Comparison of ENCODE assay signal across 9 cellular contexts in genomic region chr3:157354722-157355121, GRCh38.
DNase-seq lines count a peak whose midpoint lies in the region; ATAC-seq and TF ChIP-seq lines count a peak whose summit lies in the region.
"Had no signal": no experiment of that assay in that cellular context is flagged by ENCODE, and none has a peak within 500 bp of the region (broad histone marks: within the 10 kb centered on the region; RNA-seq: fewer than 3 reads in every experiment).

No MANE protein-coding gene starts in this region.

- H3K9ac ChIP-seq in endodermal cell (ENCODE audit: extremely low read depth, low read length, poor library complexity, severe bottlenecking): no peak overlapping the region

- no peaks in the 10 kb centered on the region for H3K27me3 ChIP-seq in endodermal cell (ENCODE audit: control insufficient read depth, insufficient read depth, low read length, poor library complexity, severe bottlenecking)

- peaks cover 5% of the 10 kb centered on the region for H3K4me1 Mint-ChIP-seq in endodermal cell

- H3K36me3 ChIP-seq in endodermal cell (ENCODE audit: control insufficient read depth, insufficient read depth, low read length): no peaks in the 10 kb centered on the region
- H3K36me3 ChIP-seq: thoracic aorta had no signal

- no peaks in the 10 kb centered on the region for H3K9me3 Mint-ChIP-seq in endodermal cell

- TF ChIP-seq CTCF in 22Rv1 (IDR thresholded peaks at IDR 0.05) (peak; percentile 62), GM12874 (IDR thresholded peaks at IDR 0.05; ENCODE audit: insufficient read depth, low read depth, low read length) (peak; percentile 52; the same call in 1 of the 2 replicates), endodermal cell (conservative IDR thresholded peaks at IDR 0.05) (peak; percentile 81)

- no peaks in the 10 kb centered on the region for H3K4me1 ChIP-seq in endodermal cell (ENCODE audit: control insufficient read depth, insufficient read depth, low read length)

- no peaks in the 10 kb centered on the region for H3K36me3 Mint-ChIP-seq in endodermal cell (ENCODE audit: low read depth)

- 18% methylated on average over 1 of the region's 1 CpG; no CpG with 5 or more reads in 1 of the 2 experiments for WGBS in endodermal cell (ENCODE audit: insufficient coverage in 1 of 2, insufficient read length in 1 of 2), 2 experiments

- H3K9me3 ChIP-seq in endodermal cell (ENCODE audit: control insufficient read depth, low read length): no peaks in the 10 kb centered on the region
- H3K9me3 ChIP-seq: thoracic aorta had no signal

- H3K4me3 Mint-ChIP-seq in endodermal cell: no peak overlapping the region

- no peak for ATAC-seq in GM19455 (IDR thresholded peaks at IDR 0.05; ENCODE audit: unreplicated experiment)

- H3K4me3 ChIP-seq in endodermal cell (ENCODE audit: low read length): no peak overlapping the region
- H3K4me3 ChIP-seq: thoracic aorta had no signal

- H3K27me3 Mint-ChIP-seq in endodermal cell (ENCODE audit: insufficient read depth): no peaks in the 10 kb centered on the region

- no peak overlapping the region for H3K27ac ChIP-seq in 22Rv1
- H3K27ac ChIP-seq in endodermal cell (ENCODE audit: low read depth, low read length): no peak overlapping the region
- H3K27ac ChIP-seq: thoracic aorta had no signal

- DNase-seq in NAMALWA (ENCODE audit: low spot score) (peak; percentile 55), endodermal cell (peak; percentile 78), anterior cingulate cortex (lab: John Stamatoyannopoulos, UW) (no peak), middle frontal gyrus (ENCODE audit: extremely low spot score, low spot score) (no peak), SHP77 treated with DMSO at 0.1 percent for 48 hours (lab: John Stamatoyannopoulos, UW) (no peak)

- no peak overlapping the region for H3K27ac Mint-ChIP-seq in endodermal cell

Comparison
In these comparisons a context has a peak if more than half of its experiments do, and no peak if none do; other contexts are left out.
1. DNase-seq: peak in NAMALWA (single experiment) and endodermal cell (single experiment); none in anterior cingulate cortex (0 of 58), middle frontal gyrus (single experiment) and SHP77 treated with DMSO at 0.1 percent for 48 hours (single experiment).
2. Peak in every context shown above with its lines, with median percentiles within 50 percentile points of each other: CTCF ChIP-seq.